Comparison of ENCODE assay signal across 28 cellular contexts in genomic region chr2:131010566-131010965, GRCh38.
DNase-seq lines count a peak whose midpoint lies in the region; ATAC-seq lines count a peak whose summit lies in the region.
"Had no signal": no experiment of that assay in that cellular context is flagged by ENCODE, and none has a peak within 500 bp of the region (broad histone marks: within the 10 kb centered on the region; RNA-seq: fewer than 3 reads in every experiment).

No MANE protein-coding gene starts in this region.

- H3K4me3 ChIP-seq in CD4-positive, CD25-positive, alpha-beta regulatory T cell (ENCODE audit: low read depth, low read length): no peak overlapping the region
- H3K4me3 ChIP-seq in CD8-positive, alpha-beta memory T cell (ENCODE audit: low read length): no peak overlapping the region
- H3K4me3 ChIP-seq: esophagus squamous epithelium, heart right ventricle, MG63, prostate gland, sigmoid colon, SJSA1, transverse colon had no signal

- peaks cover 26% of the 10 kb centered on the region for H3K27me3 Mint-ChIP-seq in CD4-positive, CD25-positive, alpha-beta regulatory T cell
- peaks cover 0 to 7% of the 10 kb centered on the region in 2 donors for H3K27me3 Mint-ChIP-seq in CD8-positive, alpha-beta memory T cell
- no peaks in the 10 kb centered on the region for H3K27me3 Mint-ChIP-seq in activated naive CD8-positive, alpha-beta T cell treated with anti-CD3 and anti-CD28 coated beads, Interleukin-2, amount 50 U/mL, for 24 hours
- peaks cover 0 to 11% of the 10 kb centered on the region in 2 donors for H3K27me3 Mint-ChIP-seq in natural killer cell treated with Interleukin-12 subunit alpha and Interleukin-12 subunit beta and Interleukin-15 and Interleukin-18, amount 100 ng/mL, for 72 hours

- H3K36me3 ChIP-seq in CD4-positive, CD25-positive, alpha-beta regulatory T cell (ENCODE audit: control insufficient read depth, insufficient read depth, low read length): no peaks in the 10 kb centered on the region
- H3K36me3 ChIP-seq in CD8-positive, alpha-beta memory T cell (ENCODE audit: insufficient read depth, low read length): no peaks in the 10 kb centered on the region
- H3K36me3 ChIP-seq: esophagus squamous epithelium, heart right ventricle, MG63, prostate gland, sigmoid colon, SJSA1, transverse colon had no signal

- CTCF ChIA-PET in CD8-positive, alpha-beta memory T cell (lab: Charles Lee): no interaction called here

- no peak overlapping the region for H3K4me3 Mint-ChIP-seq in CD4-positive, CD25-positive, alpha-beta regulatory T cell
- H3K4me3 Mint-ChIP-seq in CD8-positive, alpha-beta memory T cell: peak overlapping the region; percentile 41 to 80 (median 62)
- no peak overlapping the region for H3K4me3 Mint-ChIP-seq in activated naive CD8-positive, alpha-beta T cell treated with anti-CD3 and anti-CD28 coated beads, Interleukin-2, amount 50 U/mL, for 24 hours
- peak overlapping the region; percentile 12 for H3K4me3 Mint-ChIP-seq in natural killer cell treated with Interleukin-12 subunit alpha and Interleukin-12 subunit beta and Interleukin-15 and Interleukin-18, amount 100 ng/mL, for 72 hours
- H3K4me3 Mint-ChIP-seq: dendritic cell treated with granulocyte-macrophage colony-stimulating factor and Interleukin-4, amounts not matched to agents 40 ng/mL and 50 ng/mL, for 4 days had no signal

- no peak for ATAC-seq in CD4-positive, CD25-positive, alpha-beta regulatory T cell (ENCODE audit: low read depth in 2 of 2)
- peak; percentile 59 for ATAC-seq in activated naive CD8-positive, alpha-beta T cell treated with anti-CD3 and anti-CD28 coated beads, Interleukin-2, amount 50 U/mL, for 24 hours
- peak in 1 of 2 donors; percentile 54 for ATAC-seq in natural killer cell treated with Interleukin-12 subunit alpha and Interleukin-12 subunit beta and Interleukin-15 and Interleukin-18, amount 100 ng/mL, for 72 hours
- no peak for ATAC-seq in HG03442 (IDR thresholded peaks at IDR 0.05; ENCODE audit: unreplicated experiment)
- no peak for ATAC-seq in GM21717 (IDR thresholded peaks at IDR 0.05; ENCODE audit: unreplicated experiment)
- ATAC-seq: heart right ventricle had no signal

- H3K27me3 ChIP-seq in CD4-positive, CD25-positive, alpha-beta regulatory T cell (ENCODE audit: control insufficient read depth, insufficient read depth, low read length): peaks cover 12% of the 10 kb centered on the region
- H3K27me3 ChIP-seq in CD8-positive, alpha-beta memory T cell (ENCODE audit: insufficient read depth, low read length, poor library complexity, severe bottlenecking): no peaks in the 10 kb centered on the region
- H3K27me3 ChIP-seq: esophagus squamous epithelium, MG63 had no signal

- no peaks in the 10 kb centered on the region for H3K4me1 ChIP-seq in CD4-positive, CD25-positive, alpha-beta regulatory T cell (ENCODE audit: control insufficient read depth, insufficient read depth, low read length, poor library complexity, severe bottlenecking)
- peaks cover 20% of the 10 kb centered on the region for H3K4me1 ChIP-seq in CD8-positive, alpha-beta memory T cell (ENCODE audit: insufficient read depth, low read length)
- H3K4me1 ChIP-seq: esophagus squamous epithelium, heart right ventricle, prostate gland, sigmoid colon, SJSA1, transverse colon had no signal

- no peaks in the 10 kb centered on the region for H3K36me3 Mint-ChIP-seq in CD4-positive, CD25-positive, alpha-beta regulatory T cell
- peaks cover 0 to 8% (median 0%) of the 10 kb centered on the region in 3 donors for H3K36me3 Mint-ChIP-seq in CD8-positive, alpha-beta memory T cell
- H3K36me3 Mint-ChIP-seq in activated naive CD8-positive, alpha-beta T cell treated with anti-CD3 and anti-CD28 coated beads, Interleukin-2, amount 50 U/mL, for 24 hours (ENCODE audit: low read depth): no peaks in the 10 kb centered on the region
- no peaks in the 10 kb centered on the region for H3K36me3 Mint-ChIP-seq in natural killer cell treated with Interleukin-12 subunit alpha and Interleukin-12 subunit beta and Interleukin-15 and Interleukin-18, amount 100 ng/mL, for 72 hours

- no peaks in the 10 kb centered on the region for H3K9me3 ChIP-seq in CD4-positive, CD25-positive, alpha-beta regulatory T cell (ENCODE audit: control insufficient read depth in 2 of 2, low read length in 2 of 2)
- H3K9me3 ChIP-seq in CD8-positive, alpha-beta memory T cell (ENCODE audit: low read length): no peaks in the 10 kb centered on the region
- H3K9me3 ChIP-seq: esophagus squamous epithelium, heart right ventricle, MG63, prostate gland, sigmoid colon, SJSA1, transverse colon had no signal

- H3K27ac ChIP-seq in CD4-positive, CD25-positive, alpha-beta regulatory T cell (ENCODE audit: insufficient read depth, low read length, poor library complexity, severe bottlenecking): no peak overlapping the region
- no peak overlapping the region for H3K27ac ChIP-seq in CD8-positive, alpha-beta memory T cell (ENCODE audit: low read depth, low read length)
- H3K27ac ChIP-seq: esophagus squamous epithelium, heart right ventricle, prostate gland, RWPE1, sigmoid colon, SJSA1, transverse colon had no signal

- H3K4me1 Mint-ChIP-seq in CD4-positive, CD25-positive, alpha-beta regulatory T cell: peaks cover 0 to 3% (median 0%) of the 10 kb centered on the region in 4 donors
- peaks cover 34 to 37% (median 36%) of the 10 kb centered on the region in 3 donors for H3K4me1 Mint-ChIP-seq in CD8-positive, alpha-beta memory T cell
- peaks cover 32% of the 10 kb centered on the region for H3K4me1 Mint-ChIP-seq in activated naive CD8-positive, alpha-beta T cell treated with anti-CD3 and anti-CD28 coated beads, Interleukin-2, amount 50 U/mL, for 24 hours
- H3K4me1 Mint-ChIP-seq in natural killer cell treated with Interleukin-12 subunit alpha and Interleukin-12 subunit beta and Interleukin-15 and Interleukin-18, amount 100 ng/mL, for 72 hours (ENCODE audit: low read depth in 2 of 2): peaks cover 20 to 27% of the 10 kb centered on the region in 2 donors

- H3K27ac Mint-ChIP-seq in CD4-positive, CD25-positive, alpha-beta regulatory T cell: peak overlapping the region in 2 of 3 donors; percentile 6 to 46
- peak overlapping the region; percentile 34 to 89 (median 76) for H3K27ac Mint-ChIP-seq in CD8-positive, alpha-beta memory T cell
- H3K27ac Mint-ChIP-seq in activated naive CD8-positive, alpha-beta T cell treated with anti-CD3 and anti-CD28 coated beads, Interleukin-2, amount 50 U/mL, for 24 hours: no peak overlapping the region
- peak overlapping the region in 1 of 2 donors; percentile 13 for H3K27ac Mint-ChIP-seq in natural killer cell treated with Interleukin-12 subunit alpha and Interleukin-12 subunit beta and Interleukin-15 and Interleukin-18, amount 100 ng/mL, for 72 hours
- H3K27ac Mint-ChIP-seq: dendritic cell treated with granulocyte-macrophage colony-stimulating factor and Interleukin-4, amounts not matched to agents 40 ng/mL and 50 ng/mL, for 4 days had no signal

- POLR2A ChIA-PET in CD8-positive, alpha-beta memory T cell (lab: Charles Lee): interaction anchor here (0.8 kb wide), 1 partner anchor 31 kb away, joined by 3 read pairs; no protein-coding TSS in a partner anchor

- H3K9me3 Mint-ChIP-seq in CD4-positive, CD25-positive, alpha-beta regulatory T cell: peaks cover 0 to 3% (median 0%) of the 10 kb centered on the region in 7 donors
- H3K9me3 Mint-ChIP-seq in CD8-positive, alpha-beta memory T cell: no peaks in the 10 kb centered on the region
- no peaks in the 10 kb centered on the region for H3K9me3 Mint-ChIP-seq in activated naive CD8-positive, alpha-beta T cell treated with anti-CD3 and anti-CD28 coated beads, Interleukin-2, amount 50 U/mL, for 24 hours
- H3K9me3 Mint-ChIP-seq in natural killer cell treated with Interleukin-12 subunit alpha and Interleukin-12 subunit beta and Interleukin-15 and Interleukin-18, amount 100 ng/mL, for 72 hours: no peaks in the 10 kb centered on the region
- H3K9me3 Mint-ChIP-seq: dendritic cell treated with granulocyte-macrophage colony-stimulating factor and Interleukin-4, amounts not matched to agents 40 ng/mL and 50 ng/mL, for 4 days had no signal

- DNase-seq in CD4-positive, CD25-positive, alpha-beta regulatory T cell: no peak
- peak in 2 of 5 donors; percentile 61 to 68 for DNase-seq in CD8-positive, alpha-beta memory T cell
- no peak for DNase-seq in activated naive CD8-positive, alpha-beta T cell treated with anti-CD3 and anti-CD28 coated beads, Interleukin-2, amount 50 U/mL, for 24 hours
- DNase-seq in natural killer cell treated with Interleukin-12 subunit alpha and Interleukin-12 subunit beta and Interleukin-15 and Interleukin-18, amount 100 ng/mL, for 72 hours (ENCODE audit: low spot score): no peak
- no peak for DNase-seq in NCI-H187 (lab: John Stamatoyannopoulos, UW)
- DNase-seq: activated effector memory CD4-positive, alpha-beta T cell treated with Interleukin-2 at 50 U/mL for 16 hours; activated T-cell treated with anti-CD3 and anti-CD28 coated beads, Interleukin-2, amount 50 U/mL, for 1 hour; C1 segment of cervical spinal cord; esophagus squamous epithelium; foreskin melanocyte; heart right ventricle; KG1; kidney glomerular epithelial cell; MG63; NCI-H1105; NCI-H187 treated with DMSO at 0.1 percent for 48 hours; NCI-H2171; NCI-H510A; occipital lobe; sigmoid colon; stimulated activated CD4-positive, alpha-beta T cell treated with anti-CD3 and anti-CD28 coated beads, Interleukin-4, amount 100 ng/mL, for 1 hour; transverse colon had no signal

Comparison
In these comparisons a context has a peak if more than half of its experiments do, and no peak if none do; other contexts are left out.
1. H3K4me3 Mint-ChIP-seq: peak in CD8-positive, alpha-beta memory T cell (7 of 7) and natural killer cell treated with Interleukin-12 subunit alpha and Interleukin-12 subunit beta and Interleukin-15 and Interleukin-18, amount 100 ng/mL, for 72 hours (single experiment); none in CD4-positive, CD25-positive, alpha-beta regulatory T cell (0 of 4) and activated naive CD8-positive, alpha-beta T cell treated with anti-CD3 and anti-CD28 coated beads, Interleukin-2, amount 50 U/mL, for 24 hours (single experiment).